ENCODE assay signal across 10 cellular contexts in genomic region chr1:154906621-154907081, GRCh38. TPM values are rescaled to one million over a fixed set of nuclear protein-coding genes. Genes with fewer than 3 reads are reported as not detected.
DNase-seq lines count a peak whose midpoint lies in the region; ATAC-seq and TF ChIP-seq lines count a peak whose summit lies in the region.
"Had no signal": no experiment of that assay in that cellular context is flagged by ENCODE, and none has a peak within 500 bp of the region (broad histone marks: within the 10 kb centered on the region; RNA-seq: fewer than 3 reads in every experiment).

No MANE protein-coding gene starts in this region.

- 81 to 82% methylated on average over 7 of the region's 7 CpGs for WGBS in aorta, 2 donors

- TF ChIP-seq CTCF in WI38 (IDR thresholded peaks at IDR 0.05; ENCODE audit: low read depth, low read length) (peak; percentile 37; the same call in 1 of the 2 replicates), left ventricle myocardium inferior (IDR thresholded peaks at IDR 0.05; ENCODE audit: borderline replicate concordance) (peak; percentile 70), GM10248 (IDR thresholded peaks at IDR 0.05; ENCODE audit: control extremely low read depth, extremely low read depth, low read depth, missing control alignments) (no peak)

- no peaks in the 10 kb centered on the region for H3K36me3 ChIP-seq in left ventricle myocardium inferior
- no peaks in the 10 kb centered on the region for H3K36me3 ChIP-seq in aorta (ENCODE audit: control insufficient read depth in 1 of 2, insufficient read depth in 2 of 2, low read length in 1 of 2)

- no peaks in the 10 kb centered on the region for H3K9me3 Mint-ChIP-seq in activated CD4-positive, alpha-beta T cell treated with anti-CD3 and anti-CD28 coated beads for 36 hours (ENCODE audit: low read depth)
- H3K9me3 Mint-ChIP-seq: activated T-helper 2 cell treated with anti-CD3 and anti-CD28 coated beads, Interferon-gamma antibody, Interleukin-2, Interleukin-4, amounts not matched to agents 10 μg/mL and 5 μg/mL and 100 μg/mL, durations not matched to agents 14 hours and 24 hours and 36 hours had no signal

- ATAC-seq in activated CD4-positive, alpha-beta T cell treated with anti-CD3 and anti-CD28 coated beads for 36 hours = peak; percentile 47
- ATAC-seq in aorta (ENCODE audit: low FRiP score) = peak; percentile 26

- CTCF ChIA-PET in activated CD4-positive, alpha-beta T cell treated with anti-CD3 and anti-CD28 coated beads for 36 hours (lab: Charles Lee) = interaction anchor here (0.8 to 1.2 kb wide), 4 partner anchors 45 to 260 kb away, joined by 3 read pairs; no protein-coding TSS in a partner anchor
- CTCF ChIA-PET in GM10248 (lab: Yijun Ruan, JAX) = interaction anchor here (0.8 to 1.8 kb wide), 6 partner anchors 9 to 237 kb away, joined by 3 to 5 read pairs (median 3); no protein-coding TSS in a partner anchor

- H3K27me3 Mint-ChIP-seq in activated CD4-positive, alpha-beta T cell treated with anti-CD3 and anti-CD28 coated beads for 36 hours = no peaks in the 10 kb centered on the region

- H3K4me1 Mint-ChIP-seq in activated CD4-positive, alpha-beta T cell treated with anti-CD3 and anti-CD28 coated beads for 36 hours = no peaks in the 10 kb centered on the region

- H3K4me3 ChIP-seq in WI38 (ENCODE audit: low read depth, low read length) (no peak overlapping the region), left ventricle myocardium inferior (no peak overlapping the region), aorta (ENCODE audit: low read length in 2 of 2) (no peak overlapping the region)
- H3K4me3 ChIP-seq: SK-N-MC had no signal

- H3K4me1 ChIP-seq in left ventricle myocardium inferior (peaks cover 5% of the 10 kb centered on the region), aorta (ENCODE audit: control insufficient read depth in 1 of 2, insufficient read depth in 2 of 2, low read length in 2 of 2) (no peaks in the 10 kb centered on the region)

- POLR2A ChIA-PET in activated CD4-positive, alpha-beta T cell treated with anti-CD3 and anti-CD28 coated beads for 36 hours (lab: Charles Lee) = no interaction called here
- POLR2A ChIA-PET in GM10248 (lab: Yijun Ruan, JAX) = no interaction called here

- no peak for DNase-seq in activated CD4-positive, alpha-beta T cell treated with anti-CD3 and anti-CD28 coated beads for 36 hours
- DNase-seq in activated CD4-positive, alpha-beta T cell treated with anti-CD3 and anti-CD28 coated beads, Interleukin-2, amount 50 U/mL, for 48 hours = no peak
- DNase-seq in left ventricle myocardium inferior (no peak), aorta (no peak), GM10248 (ENCODE audit: extremely low spot score) (no peak), LoVo (ENCODE audit: low spot score) (no peak), hepatic stellate cell (ENCODE audit: low spot score) (no peak)

- no peaks in the 10 kb centered on the region for H3K36me3 Mint-ChIP-seq in activated CD4-positive, alpha-beta T cell treated with anti-CD3 and anti-CD28 coated beads for 36 hours (ENCODE audit: low read depth)

- H3K27ac Mint-ChIP-seq in activated CD4-positive, alpha-beta T cell treated with anti-CD3 and anti-CD28 coated beads for 36 hours = no peak overlapping the region
- H3K27ac Mint-ChIP-seq: activated T-helper 2 cell treated with anti-CD3 and anti-CD28 coated beads, Interferon-gamma antibody, Interleukin-2, Interleukin-4, amounts not matched to agents 10 μg/mL and 5 μg/mL and 100 μg/mL, durations not matched to agents 14 hours and 24 hours and 36 hours had no signal

- H3K27ac ChIP-seq in left ventricle myocardium inferior (replicated peaks) (no peak overlapping the region), aorta (ENCODE audit: low read depth in 1 of 2, low read length in 2 of 2) (no peak overlapping the region)
- H3K27ac ChIP-seq: SK-N-MC had no signal

- H3K4me3 Mint-ChIP-seq in activated CD4-positive, alpha-beta T cell treated with anti-CD3 and anti-CD28 coated beads for 36 hours = no peak overlapping the region

- H3K27me3 ChIP-seq in left ventricle myocardium inferior (ENCODE audit: low read depth) (no peaks in the 10 kb centered on the region), aorta (ENCODE audit: control insufficient read depth in 1 of 2, insufficient read depth in 2 of 2, low read length in 1 of 2) (no peaks in the 10 kb centered on the region)

- intact Hi-C loops in activated CD4-positive, alpha-beta T cell treated with anti-CD3 and anti-CD28 coated beads for 36 hours (cut with DNase I, micrococcal nuclease) = loop anchor here in 1 of 2 experiments (1.0 kb wide), 1 partner anchor 155 kb away; no protein-coding TSS in a partner anchor
- intact Hi-C loops in left ventricle myocardium inferior (cut with micrococcal nuclease) = no loop called here
- intact Hi-C loops in aorta (cut with DNase I) = no loop called here

- H3K9me3 ChIP-seq in left ventricle myocardium inferior (replicated peaks) = peaks cover 9% of the 10 kb centered on the region
- H3K9me3 ChIP-seq in aorta (ENCODE audit: control insufficient read depth, low read length) = no peaks in the 10 kb centered on the region

RNA-seq across cellular contexts. Expression of gene PMVK, which starts 29.9 kb away (rescaled TPM):
- total RNA-seq in activated CD4-positive, alpha-beta T cell treated with anti-CD3 and anti-CD28 coated beads for 36 hours = 10 to 100 TPM; 17.0 to 36.9 TPM
- total RNA-seq in left ventricle myocardium inferior (46.5 TPM), aorta (10 to 100 TPM; 21.9 to 27.3 TPM)
- polyA plus RNA-seq in aorta = 10 to 100 TPM; 40.4 to 52.7 TPM

RNA-seq across cellular contexts. Expression of gene KCNN3, which starts 36.6 kb away (rescaled TPM):
- under 1 TPM; 0.18 to 0.25 TPM for total RNA-seq in activated CD4-positive, alpha-beta T cell treated with anti-CD3 and anti-CD28 coated beads for 36 hours
- total RNA-seq in left ventricle myocardium inferior (4.8 TPM), aorta (1 to 10 TPM; 3.2 to 4.7 TPM)
- under 1 TPM; 0.08 to 0.50 TPM for polyA plus RNA-seq in aorta

RNA-seq across cellular contexts. Expression of gene PBXIP1, which starts 49.2 kb away (rescaled TPM):
- total RNA-seq in activated CD4-positive, alpha-beta T cell treated with anti-CD3 and anti-CD28 coated beads for 36 hours = 10 to 100 TPM; 22.6 to 28.1 TPM
- total RNA-seq in left ventricle myocardium inferior (52.3 TPM), aorta (100 to 1,000 TPM; 106 to 119 TPM)
- polyA plus RNA-seq in aorta = 100 to 1,000 TPM in 1 of 2 donors, 10 to 100 TPM in 1; 95.3 to 169 TPM

RNA-seq across cellular contexts. Expression of gene PYGO2, which starts 54.9 kb away (rescaled TPM):
- 10 to 100 TPM; 24.5 to 25.6 TPM for total RNA-seq in activated CD4-positive, alpha-beta T cell treated with anti-CD3 and anti-CD28 coated beads for 36 hours
- total RNA-seq in left ventricle myocardium inferior (12.9 TPM), aorta (10 to 100 TPM; 17.3 to 23.6 TPM)
- polyA plus RNA-seq in aorta = 10 to 100 TPM; 11.6 to 16.6 TPM
